11 cellular contexts compared by ENCODE assay signal in the genomic region with DNA sequence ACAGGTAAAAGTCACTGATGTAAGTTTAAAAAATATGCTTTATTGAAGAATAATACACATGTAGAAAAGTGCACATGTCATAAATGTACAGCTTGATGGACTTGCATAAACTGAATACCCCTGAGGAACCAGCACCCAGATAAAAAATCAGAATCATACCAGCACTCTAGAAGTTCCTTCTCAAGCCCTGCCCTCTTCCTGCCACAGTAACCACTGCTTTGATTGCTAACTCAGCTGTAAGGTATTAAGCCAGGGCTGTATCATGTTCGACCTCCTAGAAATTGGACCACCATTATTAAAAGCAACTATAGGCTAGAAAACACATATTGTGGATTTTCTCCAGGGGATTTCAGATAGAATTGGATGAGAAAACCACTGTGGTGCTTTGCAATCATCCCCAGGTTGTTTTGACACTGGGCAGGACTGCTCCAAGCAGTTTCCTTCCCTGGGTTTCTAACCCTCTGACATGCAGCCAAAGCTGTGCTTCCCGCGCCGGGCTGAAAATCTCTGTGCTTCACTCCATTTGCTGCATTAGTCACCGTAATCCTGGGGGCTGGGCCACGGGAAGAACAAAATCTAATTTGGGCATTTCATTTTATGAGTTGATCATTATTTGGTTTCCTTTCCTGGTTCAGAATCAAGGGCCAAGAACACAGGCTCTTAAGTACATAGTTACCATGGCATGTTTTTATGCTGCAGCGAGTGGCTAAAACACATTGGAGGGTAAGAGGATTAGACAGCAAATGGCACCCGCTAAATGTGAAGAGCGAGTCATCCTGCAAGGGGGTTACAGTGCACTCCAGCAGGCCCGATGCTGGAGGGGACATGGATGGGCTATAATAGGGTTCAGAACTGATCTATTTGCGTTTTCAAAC.
DNase-seq lines count a peak whose midpoint lies in the region; ATAC-seq, FAIRE-seq and TF ChIP-seq lines count a peak whose summit lies in the region.
"Had no signal": no experiment of that assay in that cellular context is flagged by ENCODE, and none has a peak within 500 bp of the region (broad histone marks: within the 10 kb centered on the region; RNA-seq: fewer than 3 reads in every experiment).

No MANE protein-coding gene starts in this region.

- peaks cover 10% of the 10 kb centered on the region for H3K9me3 Mint-ChIP-seq in activated CD4-positive, alpha-beta T cell treated with anti-CD3 and anti-CD28 coated beads, Interleukin-2, amount 10 ng/mL, durations not matched to agents 7 days and 5 days

- H3K4me3 Mint-ChIP-seq in activated CD4-positive, alpha-beta T cell treated with anti-CD3 and anti-CD28 coated beads, Interleukin-2, amount 10 ng/mL, durations not matched to agents 7 days and 5 days, result no peak overlapping the region
- H3K4me3 Mint-ChIP-seq: nephron had no signal

- H3K27ac Mint-ChIP-seq in activated CD4-positive, alpha-beta T cell treated with anti-CD3 and anti-CD28 coated beads, Interleukin-2, amount 10 ng/mL, durations not matched to agents 7 days and 5 days, result no peak overlapping the region
- H3K27ac Mint-ChIP-seq: nephron had no signal

- peaks cover 23% of the 10 kb centered on the region for H3K4me1 Mint-ChIP-seq in activated CD4-positive, alpha-beta T cell treated with anti-CD3 and anti-CD28 coated beads, Interleukin-2, amount 10 ng/mL, durations not matched to agents 7 days and 5 days
- H3K4me1 Mint-ChIP-seq: nephron had no signal

- DNase-seq in activated CD4-positive, alpha-beta T cell treated with anti-CD3 and anti-CD28 coated beads, Interleukin-2, amount 10 ng/mL, durations not matched to agents 7 days and 5 days, result peak; percentile 54
- DNase-seq in activated CD4-positive, alpha-beta T cell treated with anti-CD3 and anti-CD28 coated beads for 4 hours, result no peak
- DNase-seq in NCI-H446 treated with DMSO at 0.1 percent for 48 hours (lab: John Stamatoyannopoulos, UW), result no peak
- no peak for DNase-seq in breast epithelium (ENCODE audit: low spot score in 2 of 2)
- no peak for DNase-seq in frontal cortex (ENCODE audit: low spot score in 2 of 2)
- DNase-seq: activated naive CD4-positive, alpha-beta T cell; AML-193 had no signal

- H3K4me1 ChIP-seq in skeletal muscle satellite cell (ENCODE audit: control insufficient read depth, insufficient read depth, low read length) (no peaks in the 10 kb centered on the region), breast epithelium (no peaks in the 10 kb centered on the region)

- TF ChIP-seq CTCF in VCaP (conservative IDR thresholded peaks at IDR 0.05) (no peak), breast epithelium (IDR thresholded peaks at IDR 0.05) (no peak)

- H3K4me2 ChIP-seq in skeletal muscle satellite cell (ENCODE audit: low read length), result no peak overlapping the region

- CTCF ChIA-PET in activated CD4-positive, alpha-beta T cell treated with anti-CD3 and anti-CD28 coated beads, Interleukin-2, amount 10 ng/mL, durations not matched to agents 7 days and 5 days (lab: Charles Lee), result no interaction called here

- intact Hi-C loops in breast epithelium (cut with DNase I; ENCODE audit: low total_unique reads), result no loop called here

- H3K4me3 ChIP-seq in skeletal muscle satellite cell (ENCODE audit: low read length) (peak overlapping the region; percentile 14), breast epithelium (no peak overlapping the region)

- POLR2A ChIA-PET in activated CD4-positive, alpha-beta T cell treated with anti-CD3 and anti-CD28 coated beads, Interleukin-2, amount 10 ng/mL, durations not matched to agents 7 days and 5 days (lab: Charles Lee), result no interaction called here

- H3K9me3 ChIP-seq in skeletal muscle satellite cell (replicated peaks; ENCODE audit: low read length) (peaks cover under 1% of the 10 kb centered on the region), breast epithelium (peaks cover 0 to 8% of the 10 kb centered on the region in 2 donors)

- H3K36me3 ChIP-seq in skeletal muscle satellite cell (ENCODE audit: insufficient read depth, low read length) (no peaks in the 10 kb centered on the region), breast epithelium (no peaks in the 10 kb centered on the region)

- H3K9ac ChIP-seq in skeletal muscle satellite cell (ENCODE audit: low read depth, low read length), result no peak overlapping the region

- H3K36me3 Mint-ChIP-seq in activated CD4-positive, alpha-beta T cell treated with anti-CD3 and anti-CD28 coated beads, Interleukin-2, amount 10 ng/mL, durations not matched to agents 7 days and 5 days (ENCODE audit: low read depth), result peaks cover 4% of the 10 kb centered on the region

- FAIRE-seq in frontal cortex (lab: Jason Lieb, UNC), result no peak

- H3K27ac ChIP-seq in VCaP (peak overlapping the region; percentile 40), breast epithelium (no peak overlapping the region)

- H3K27me3 Mint-ChIP-seq in activated CD4-positive, alpha-beta T cell treated with anti-CD3 and anti-CD28 coated beads, Interleukin-2, amount 10 ng/mL, durations not matched to agents 7 days and 5 days, result peaks cover 55% of the 10 kb centered on the region

- TF ChIP-seq POLR2A in breast epithelium (IDR thresholded peaks at IDR 0.05), result no peak

- no peaks in the 10 kb centered on the region for H3K27me3 ChIP-seq in skeletal muscle satellite cell (ENCODE audit: control insufficient read depth, insufficient read depth, low read length)
- no peaks in the 10 kb centered on the region for H3K27me3 ChIP-seq in breast epithelium

- ATAC-seq in HG02763 (IDR thresholded peaks at IDR 0.05; ENCODE audit: unreplicated experiment), result peak; percentile 65
